ENCODE assay signal across 8 cellular contexts in genomic region chr10:32938554-32939061, GRCh38. TPM values are rescaled to one million over a fixed set of nuclear protein-coding genes. Genes with fewer than 3 reads are reported as not detected.
DNase-seq lines count a peak whose midpoint lies in the region; TF ChIP-seq lines count a peak whose summit lies in the region.

No MANE protein-coding gene starts in this region.

- H3K9me3 Mint-ChIP-seq in mesothelial cell of epicardium, result no peaks in the 10 kb centered on the region

- no peak overlapping the region for H3K4me3 Mint-ChIP-seq in mesothelial cell of epicardium

- H3K4me3 ChIP-seq in AG10803 (ENCODE audit: low read length) (peak overlapping the region; percentile 28), dorsolateral prefrontal cortex (peak overlapping the region in 43 of 59 donors; percentile 2 to 55 (median 30)), urinary bladder (ENCODE audit: low read depth, low read length) (no peak overlapping the region)

- TF ChIP-seq CTCF in AG10803 (conservative IDR thresholded peaks at IDR 0.05; ENCODE audit: low read length), result no peak
- TF ChIP-seq CTCF in dorsolateral prefrontal cortex (IDR thresholded peaks at IDR 0.05 in 54 of 56, conservative IDR thresholded peaks at IDR 0.05 in 2 of 56; ENCODE audit: low read depth in 1 of 56, partially characterized antibody in 56 of 56), result no peak
- TF ChIP-seq CTCF in mesothelial cell of epicardium (IDR thresholded peaks at IDR 0.05; ENCODE audit: unreplicated experiment), result no peak

- DNase-seq in AG10803 (ENCODE audit: low read depth) (peak; percentile 38), NCI-H1694 (lab: John Stamatoyannopoulos, UW) (peak; percentile 74), dorsolateral prefrontal cortex (peak in 8 of 10 donors; percentile 34 to 63 (median 50)), mesothelial cell of epicardium (ENCODE audit: low spot score in 2 of 2, unreplicated experiment in 2 of 2) (no peak), hepatic stellate cell (ENCODE audit: low spot score) (no peak), cerebellum (ENCODE audit: low spot score) (no peak), NCI-H446 treated with DMSO at 0.1 percent for 48 hours (lab: John Stamatoyannopoulos, UW) (no peak)

- H3K27ac ChIP-seq in dorsolateral prefrontal cortex (peak overlapping the region in 36 of 59 donors; percentile 1 to 71 (median 42)), urinary bladder (ENCODE audit: low read depth) (peak overlapping the region; percentile 39)

- H3K4me1 Mint-ChIP-seq in mesothelial cell of epicardium, result peaks cover 41% of the 10 kb centered on the region

- H3K4me1 ChIP-seq in urinary bladder (ENCODE audit: insufficient read depth), result peaks cover 1% of the 10 kb centered on the region

- H3K27me3 Mint-ChIP-seq in mesothelial cell of epicardium (ENCODE audit: low read depth), result no peaks in the 10 kb centered on the region

- H3K36me3 ChIP-seq in urinary bladder (ENCODE audit: insufficient read depth), result no peaks in the 10 kb centered on the region

- 35% methylated on average over 14 of the region's 14 CpGs for WGBS in urinary bladder

- intact Hi-C loops in dorsolateral prefrontal cortex (cut with DNase I), result no loop called here

- no peaks in the 10 kb centered on the region for H3K27me3 ChIP-seq in dorsolateral prefrontal cortex

- peak overlapping the region; percentile 91 for H3K27ac Mint-ChIP-seq in mesothelial cell of epicardium

- peaks cover 8% of the 10 kb centered on the region for H3K36me3 Mint-ChIP-seq in mesothelial cell of epicardium

RNA-seq across cellular contexts. Expression of gene ITGB1, which starts 19.4 kb away (rescaled TPM):
- total RNA-seq in dorsolateral prefrontal cortex, result 100 to 1,000 TPM in 30 of 120 experiments, 10 to 100 TPM in 90; 45.5 to 146 (median 82.5) TPM
- 294 to 307 TPM (median 307 TPM) in 3 replicates for total RNA-seq in mesothelial cell of epicardium
- 1,010 TPM for total RNA-seq in urinary bladder
- polyA plus RNA-seq in urinary bladder, result 527 TPM
- total RNA-seq in cerebellum, result 82.6 TPM

Comparison
In these comparisons a context has a peak if more than half of its experiments do, and no peak if none do; other contexts are left out.
1. DNase-seq: peak in AG10803 (single experiment), NCI-H1694 (single experiment) and dorsolateral prefrontal cortex (8 of 10); none in mesothelial cell of epicardium (0 of 2), hepatic stellate cell (single experiment), cerebellum (single experiment) and NCI-H446 treated with DMSO at 0.1 percent for 48 hours (single experiment).